8 cellular contexts compared by ENCODE assay signal in genomic region chr5:73890569-73890968, GRCh38.
"Had no signal": no experiment of that assay in that cellular context is flagged by ENCODE, and none has a peak within 500 bp of the region (broad histone marks: within the 10 kb centered on the region; RNA-seq: fewer than 3 reads in every experiment).

No MANE protein-coding gene starts in this region.

- H3K27ac Mint-ChIP-seq: GM23338, H9, IgD-negative memory B cell had no signal

- H3K27ac ChIP-seq: HL-60 had no signal

- FAIRE-seq: H1, H54, HepG2 had no signal

- H3K4me3 ChIP-seq: GM23338 had no signal

- ATAC-seq: GM23338, HepG2 had no signal

- H3K4me2 ChIP-seq: GM23338 had no signal

- H3K36me3 Mint-ChIP-seq: IgD-negative memory B cell had no signal

- H2AFZ ChIP-seq: GM23338 had no signal

- H3K4me1 Mint-ChIP-seq: GM23338, IgD-negative memory B cell had no signal

- DNase-seq: H9, HCEC 1CT had no signal

- H3K4me3 Mint-ChIP-seq: GM23338, H9, IgD-negative memory B cell had no signal

- H3K9me3 Mint-ChIP-seq: GM23338, H9, IgD-negative memory B cell had no signal
